ENCODE assay signal across 8 cellular contexts in the genomic region with DNA sequence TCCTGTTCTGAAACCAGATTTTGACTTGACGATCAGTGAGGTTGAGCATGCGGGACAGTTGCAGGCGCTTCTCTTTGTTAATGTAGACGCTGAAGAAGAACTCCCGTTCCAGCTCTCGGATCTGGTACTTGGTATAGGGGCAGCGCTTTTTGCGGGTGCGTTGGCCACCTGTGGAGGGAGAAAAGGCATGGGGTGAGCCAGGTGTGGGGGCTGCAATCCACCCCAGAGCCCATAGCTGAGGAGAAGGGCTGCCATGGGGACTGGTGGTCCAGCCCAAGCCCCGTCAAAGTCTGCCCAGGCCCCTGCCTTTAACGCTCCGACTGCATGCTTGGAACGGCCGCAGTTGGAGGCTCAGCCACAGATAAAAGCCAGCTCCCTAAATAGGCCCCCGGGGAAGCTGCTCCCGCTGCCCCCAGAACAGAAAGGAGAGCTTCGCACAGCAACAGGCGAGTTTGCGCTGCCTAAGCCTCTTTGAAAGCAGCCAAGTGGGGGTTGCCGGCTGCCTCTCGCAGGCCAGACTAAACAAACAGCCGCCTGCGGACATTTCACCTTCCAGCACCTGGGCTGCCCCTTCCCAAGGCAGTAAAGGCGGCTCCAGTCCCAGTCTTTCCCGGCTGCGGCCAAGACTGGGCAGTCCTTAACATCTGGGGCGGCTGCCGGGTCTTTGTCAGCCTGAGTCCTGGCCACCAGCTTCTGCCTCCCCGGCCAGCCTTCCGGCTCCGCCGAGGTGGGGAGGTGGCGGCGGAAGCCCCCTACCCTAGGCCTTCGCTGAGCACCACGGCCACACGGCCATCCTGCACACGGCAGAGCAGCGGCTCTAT. TPM values are rescaled to one million over a fixed set of nuclear protein-coding genes. Genes with fewer than 3 reads are reported as not detected.
DNase-seq lines count a peak whose midpoint lies in the region; ATAC-seq, FAIRE-seq and TF ChIP-seq lines count a peak whose summit lies in the region.

No MANE protein-coding gene starts in this region.

- intact Hi-C loops in activated B cell treated with CpG ODN at 0.5 μM for 24 hours (cut with micrococcal nuclease), result no loop called here
- intact Hi-C loops in vagina (cut with DNase I), result no loop called here

- no peak for ATAC-seq in stimulated activated naive CD8-positive, alpha-beta T cell treated with anti-CD3 and anti-CD28 coated beads, Interleukin-15, amount 100 ng/mL, for 72 hours
- no peak for ATAC-seq in stimulated activated naive CD8-positive, alpha-beta T cell treated with anti-CD3 and anti-CD28 coated beads, Interleukin-15, Interleukin-2, amounts not matched to agents 100 U/mL and 50 U/mL, for 24 hours
- ATAC-seq in activated B cell treated with CpG ODN at 0.5 μM for 24 hours (ENCODE audit: low read depth), result no peak

- H3K27me3 ChIP-seq in vagina, result no peaks in the 10 kb centered on the region
- peaks cover 98% of the 10 kb centered on the region for H3K27me3 ChIP-seq in BE2C

- H3K4me1 ChIP-seq in mesodermal cell (ENCODE audit: control insufficient read depth, insufficient read depth, low read length, poor library complexity, severe bottlenecking), result peaks cover 6% of the 10 kb centered on the region
- peaks cover 51% of the 10 kb centered on the region for H3K4me1 ChIP-seq in vagina
- no peaks in the 10 kb centered on the region for H3K4me1 ChIP-seq in BE2C

- WGBS in mesodermal cell (ENCODE audit: insufficient coverage in 2 of 2), 2 experiments, result 2% methylated on average over 17 to 27 of the region's 39 CpGs

- no peaks in the 10 kb centered on the region for H3K9me3 ChIP-seq in mesodermal cell (ENCODE audit: control insufficient read depth, low read length)
- H3K9me3 ChIP-seq in vagina, result no peaks in the 10 kb centered on the region
- H3K9me3 ChIP-seq in BE2C, result no peaks in the 10 kb centered on the region

- peaks cover 46% of the 10 kb centered on the region for H3K4me1 Mint-ChIP-seq in stimulated activated naive CD8-positive, alpha-beta T cell treated with anti-CD3 and anti-CD28 coated beads, Interleukin-15, amount 100 ng/mL, for 72 hours
- H3K4me1 Mint-ChIP-seq in activated B cell treated with CpG ODN at 0.5 μM for 24 hours, result peaks cover 34% of the 10 kb centered on the region

- DNase-seq in stimulated activated naive CD8-positive, alpha-beta T cell treated with anti-CD3 and anti-CD28 coated beads, Interleukin-15, amount 100 ng/mL, for 72 hours, result peak in 1 of 2 donors; percentile 8
- no peak for DNase-seq in stimulated activated naive CD8-positive, alpha-beta T cell treated with anti-CD3 and anti-CD28 coated beads, Interleukin-15, Interleukin-2, amounts not matched to agents 100 U/mL and 50 U/mL, for 24 hours
- peak; percentile 16 for DNase-seq in activated B cell treated with CpG ODN at 0.5 μM for 24 hours
- DNase-seq in vagina (ENCODE audit: extremely low spot score in 2 of 2), result no peak
- DNase-seq in BE2C, result no peak
- no peak for DNase-seq in anterior cingulate cortex (lab: John Stamatoyannopoulos, UW)
- DNase-seq in H54 (ENCODE audit: insufficient read length, low spot score), result no peak

- TF ChIP-seq CTCF in activated B cell treated with CpG ODN at 0.5 μM for 24 hours (IDR thresholded peaks at IDR 0.05) (no peak), vagina (IDR thresholded peaks at IDR 0.05) (no peak), BE2C (IDR thresholded peaks at IDR 0.05; ENCODE audit: low read depth, low read length) (no peak)

- FAIRE-seq in H54 (lab: Jason Lieb, UNC), result no peak

- H3K36me3 Mint-ChIP-seq in activated B cell treated with CpG ODN at 0.5 μM for 24 hours (ENCODE audit: low read depth), result no peaks in the 10 kb centered on the region

- CTCF ChIA-PET in activated B cell treated with CpG ODN at 0.5 μM for 24 hours (lab: Charles Lee), result interaction anchor here (0.9 to 2.3 kb wide), 2 partner anchors 13 to 1331 kb away, joined by 3 to 7 read pairs; no protein-coding TSS in a partner anchor

- peak overlapping the region; percentile 56 to 74 for H3K4me3 Mint-ChIP-seq in stimulated activated naive CD8-positive, alpha-beta T cell treated with anti-CD3 and anti-CD28 coated beads, Interleukin-15, amount 100 ng/mL, for 72 hours
- no peak overlapping the region for H3K4me3 Mint-ChIP-seq in activated B cell treated with CpG ODN at 0.5 μM for 24 hours

- no peaks in the 10 kb centered on the region for H3K9me3 Mint-ChIP-seq in stimulated activated naive CD8-positive, alpha-beta T cell treated with anti-CD3 and anti-CD28 coated beads, Interleukin-15, amount 100 ng/mL, for 72 hours
- H3K9me3 Mint-ChIP-seq in activated B cell treated with CpG ODN at 0.5 μM for 24 hours, result no peaks in the 10 kb centered on the region

- H3K36me3 ChIP-seq in mesodermal cell (ENCODE audit: control insufficient read depth, insufficient read depth, low read length) (no peaks in the 10 kb centered on the region), vagina (no peaks in the 10 kb centered on the region), BE2C (no peaks in the 10 kb centered on the region)

- no peak overlapping the region for H3K27ac Mint-ChIP-seq in stimulated activated naive CD8-positive, alpha-beta T cell treated with anti-CD3 and anti-CD28 coated beads, Interleukin-15, amount 100 ng/mL, for 72 hours
- H3K27ac Mint-ChIP-seq in activated B cell treated with CpG ODN at 0.5 μM for 24 hours, result no peak overlapping the region

- POLR2A ChIA-PET in activated B cell treated with CpG ODN at 0.5 μM for 24 hours (lab: Charles Lee), result interaction anchor here (2.1 kb wide), 1 partner anchor 10 kb away, joined by 6 read pairs; no protein-coding TSS in a partner anchor

- H3K4me3 ChIP-seq in mesodermal cell (ENCODE audit: extremely low read depth, insufficient read depth, low read length, poor library complexity, severe bottlenecking) (peak overlapping the region; percentile 5), vagina (peak overlapping the region; percentile 64 to 88), BE2C (ENCODE audit: low read depth, low read length) (no peak overlapping the region)

- peaks cover 100% of the 10 kb centered on the region for H3K27me3 Mint-ChIP-seq in stimulated activated naive CD8-positive, alpha-beta T cell treated with anti-CD3 and anti-CD28 coated beads, Interleukin-15, amount 100 ng/mL, for 72 hours
- H3K27me3 Mint-ChIP-seq in activated B cell treated with CpG ODN at 0.5 μM for 24 hours, result peaks cover 72% of the 10 kb centered on the region

- H3K27ac ChIP-seq in mesodermal cell (ENCODE audit: low read depth, low read length, severe bottlenecking), result no peak overlapping the region
- peak overlapping the region; percentile 99 for H3K27ac ChIP-seq in vagina

- TF ChIP-seq POLR2A in vagina (IDR thresholded peaks at IDR 0.05) (no peak), H54 (IDR thresholded peaks at IDR 0.05; ENCODE audit: low read depth, low read length) (no peak)

RNA-seq across cellular contexts. Expression of gene HOXA11, which starts 2.0 kb away (rescaled TPM):
- not detected in 2 replicates for total RNA-seq in activated B cell treated with CpG ODN at 0.5 μM for 24 hours
- polyA plus RNA-seq in mesodermal cell (2013, experiment 1 of 2), result 2.0 TPM
- 1.8 TPM for polyA plus RNA-seq in mesodermal cell (2013, experiment 2 of 2)
- total RNA-seq in vagina, result 9.8 TPM
- not detected for polyA plus RNA-seq in BE2C (2012; ENCODE audit: insufficient read depth, insufficient read length, low read depth)

RNA-seq across cellular contexts. Expression of gene HOXA10, which starts 9.0 kb away (rescaled TPM):
- total RNA-seq in activated B cell treated with CpG ODN at 0.5 μM for 24 hours (0.24 TPM in 1 of 2 replicates, not detected in the other), vagina (19.2 TPM)
- 5.6 TPM for polyA plus RNA-seq in mesodermal cell (2013, experiment 1 of 2)
- polyA plus RNA-seq in mesodermal cell (2013, experiment 2 of 2), result 6.2 TPM
- polyA plus RNA-seq in BE2C (2012; ENCODE audit: insufficient read depth, insufficient read length, low read depth), result not detected

RNA-seq across cellular contexts. Expression of gene HOXA13, which starts 16.8 kb away (rescaled TPM):
- total RNA-seq in activated B cell treated with CpG ODN at 0.5 μM for 24 hours (not detected in 2 replicates), vagina (14.5 TPM)
- 2.6 TPM for polyA plus RNA-seq in mesodermal cell (2013, experiment 1 of 2)
- 3.5 TPM for polyA plus RNA-seq in mesodermal cell (2013, experiment 2 of 2)
- not detected for polyA plus RNA-seq in BE2C (2012; ENCODE audit: insufficient read depth, insufficient read length, low read depth)

RNA-seq across cellular contexts. Expression of gene HOXA9, which starts 17.7 kb away (rescaled TPM):
- not detected in 2 replicates for total RNA-seq in activated B cell treated with CpG ODN at 0.5 μM for 24 hours
- 11.6 TPM for polyA plus RNA-seq in mesodermal cell (2013, experiment 1 of 2)
- 11.2 TPM for polyA plus RNA-seq in mesodermal cell (2013, experiment 2 of 2)
- 13.0 TPM for total RNA-seq in vagina
- not detected for polyA plus RNA-seq in BE2C (2012; ENCODE audit: insufficient read depth, insufficient read length, low read depth)

RNA-seq across cellular contexts. Expression of gene HOXA7, which starts 26.6 kb away (rescaled TPM):
- total RNA-seq in activated B cell treated with CpG ODN at 0.5 μM for 24 hours, result not detected in 2 replicates
- 2.8 TPM for polyA plus RNA-seq in mesodermal cell (2013, experiment 1 of 2)
- 3.2 TPM for polyA plus RNA-seq in mesodermal cell (2013, experiment 2 of 2)
- 23.8 TPM for total RNA-seq in vagina
- polyA plus RNA-seq in BE2C (2012; ENCODE audit: insufficient read depth, insufficient read length, low read depth), result not detected

Comparison
In these comparisons a context has a peak if more than half of its experiments do, and no peak if none do; other contexts are left out.
1. RNA of gene HOXA11, which starts 2.0 kb away (total RNA-seq): 9.8 TPM in vagina (single experiment); not detected in activated B cell treated with CpG ODN at 0.5 μM for 24 hours; every median in the first group is over 10 times any median in the second.
2. RNA of gene HOXA10, which starts 9.0 kb away (total RNA-seq): 19.2 TPM in vagina (single experiment); 0.24 TPM in activated B cell treated with CpG ODN at 0.5 μM for 24 hours; every median in the first group is over 10 times any median in the second.
3. RNA of gene HOXA13, which starts 16.8 kb away (total RNA-seq): 14.5 TPM in vagina (single experiment); not detected in activated B cell treated with CpG ODN at 0.5 μM for 24 hours; every median in the first group is over 10 times any median in the second.